1 cellular context compared by ENCODE assay signal in the genomic region with DNA sequence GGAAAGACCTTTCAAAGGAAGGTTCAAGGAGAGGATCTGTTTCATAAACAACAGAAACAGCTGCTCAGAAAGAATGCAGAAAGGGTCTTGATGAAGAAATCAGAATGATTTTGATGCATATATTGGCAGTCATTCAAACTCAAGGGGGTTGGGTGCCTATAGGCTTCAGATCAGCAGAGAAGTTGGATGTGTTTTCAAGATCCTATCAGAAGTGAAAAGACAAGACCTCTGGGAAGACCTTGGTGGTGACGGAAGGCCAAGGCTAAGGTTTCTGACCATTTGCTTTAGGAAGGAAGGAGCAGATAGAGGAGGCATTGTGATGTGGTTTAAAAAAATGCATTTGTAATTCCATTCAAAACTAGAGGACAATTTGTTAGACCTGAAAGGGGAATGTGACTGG.
TF ChIP-seq lines count a peak whose summit lies in the region.

No MANE protein-coding gene starts in this region.

TF ChIP-seq in SK-N-SH treated with all-trans-retinoic acid at 6 μM for 48 hours, 23 proteins besides CTCF, POLR2A, EP300 and RAD21 (continued from another document):
- TF ChIP-seq, protein P1, sequence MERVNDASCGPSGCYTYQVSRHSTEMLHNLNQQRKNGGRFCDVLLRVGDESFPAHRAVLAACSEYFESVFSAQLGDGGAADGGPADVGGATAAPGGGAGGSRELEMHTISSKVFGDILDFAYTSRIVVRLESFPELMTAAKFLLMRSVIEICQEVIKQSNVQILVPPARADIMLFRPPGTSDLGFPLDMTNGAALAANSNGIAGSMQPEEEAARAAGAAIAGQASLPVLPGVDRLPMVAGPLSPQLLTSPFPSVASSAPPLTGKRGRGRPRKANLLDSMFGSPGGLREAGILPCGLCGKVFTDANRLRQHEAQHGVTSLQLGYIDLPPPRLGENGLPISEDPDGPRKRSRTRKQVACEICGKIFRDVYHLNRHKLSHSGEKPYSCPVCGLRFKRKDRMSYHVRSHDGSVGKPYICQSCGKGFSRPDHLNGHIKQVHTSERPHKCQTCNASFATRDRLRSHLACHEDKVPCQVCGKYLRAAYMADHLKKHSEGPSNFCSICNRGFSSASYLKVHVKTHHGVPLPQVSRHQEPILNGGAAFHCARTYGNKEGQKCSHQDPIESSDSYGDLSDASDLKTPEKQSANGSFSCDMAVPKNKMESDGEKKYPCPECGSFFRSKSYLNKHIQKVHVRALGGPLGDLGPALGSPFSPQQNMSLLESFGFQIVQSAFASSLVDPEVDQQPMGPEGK (CRISPR knock-in tag; IDR thresholded peaks at IDR 0.05; ENCODE audit: borderline replicate concordance), result no peak
- no peak for TF ChIP-seq GLIS3 (CRISPR knock-in tag; IDR thresholded peaks at IDR 0.05)
